1 cellular context compared by ENCODE assay signal in the genomic region with DNA sequence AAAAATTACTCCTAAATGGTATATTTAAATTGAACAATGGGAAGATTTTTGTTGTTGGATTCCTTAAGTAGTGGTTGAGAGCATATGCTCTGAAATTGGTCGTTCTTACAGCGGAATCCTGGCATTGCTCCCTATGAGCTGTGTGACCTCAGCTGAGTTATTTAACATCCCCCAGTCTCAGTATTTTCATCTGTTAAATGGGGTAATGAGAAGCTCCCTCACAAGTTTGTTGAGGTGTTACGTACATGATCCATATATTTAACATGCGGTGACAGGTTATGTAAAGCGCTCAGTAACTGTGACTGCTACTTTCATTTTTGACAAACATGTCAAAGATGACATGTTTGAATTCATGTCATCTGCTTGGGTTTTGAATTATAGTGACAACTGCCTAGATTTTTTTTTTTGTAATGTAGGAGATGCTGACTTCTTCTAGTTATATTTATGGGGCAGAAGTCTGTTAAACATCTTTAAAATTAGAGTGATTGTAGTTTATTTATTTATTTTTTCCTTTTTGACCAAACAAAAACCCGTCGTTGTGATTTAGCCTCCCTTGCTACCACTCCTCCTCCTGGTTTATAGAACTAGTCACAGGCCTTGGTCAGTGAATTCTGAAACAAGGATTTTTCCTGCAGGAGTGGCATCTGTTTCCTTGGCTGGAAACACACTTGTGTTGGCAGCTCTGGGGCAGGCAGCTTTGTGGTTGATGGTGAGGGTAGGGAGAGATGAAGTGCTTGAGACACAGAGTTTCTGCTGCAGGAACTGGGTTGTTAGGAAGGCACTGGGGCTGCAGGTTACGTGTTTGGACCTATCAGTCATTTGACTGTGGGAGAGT.
TF ChIP-seq lines count a peak whose summit lies in the region.

No MANE protein-coding gene starts in this region.

TF ChIP-seq in HEK293T, 16 proteins besides CTCF, POLR2A, EP300 and RAD21 (continued from another document):
- TF ChIP-seq FOXK2 (IDR thresholded peaks at IDR 0.05): no peak
- no peak for TF ChIP-seq ZNF384 (IDR thresholded peaks at IDR 0.05)
- TF ChIP-seq FOXM1 (IDR thresholded peaks at IDR 0.05; ENCODE audit: borderline replicate concordance): no peak
- TF ChIP-seq HDGF (IDR thresholded peaks at IDR 0.05; ENCODE audit: borderline replicate concordance): no peak
- TF ChIP-seq ELF4 (IDR thresholded peaks at IDR 0.05): no peak
- no peak for TF ChIP-seq SUZ12 (IDR thresholded peaks at IDR 0.05)
- TF ChIP-seq NFRKB (IDR thresholded peaks at IDR 0.05): no peak
- TF ChIP-seq ARNT (IDR thresholded peaks at IDR 0.05): no peak
- no peak for TF ChIP-seq CTBP1 (IDR thresholded peaks at IDR 0.05; ENCODE audit: borderline replicate concordance)
- no peak for TF ChIP-seq TARDBP (IDR thresholded peaks at IDR 0.05)
- no peak for TF ChIP-seq FOXA1 (IDR thresholded peaks at IDR 0.05)
- no peak for TF ChIP-seq BHLHE40 (IDR thresholded peaks at IDR 0.05; ENCODE audit: borderline replicate concordance)
- TF ChIP-seq, protein P1, sequence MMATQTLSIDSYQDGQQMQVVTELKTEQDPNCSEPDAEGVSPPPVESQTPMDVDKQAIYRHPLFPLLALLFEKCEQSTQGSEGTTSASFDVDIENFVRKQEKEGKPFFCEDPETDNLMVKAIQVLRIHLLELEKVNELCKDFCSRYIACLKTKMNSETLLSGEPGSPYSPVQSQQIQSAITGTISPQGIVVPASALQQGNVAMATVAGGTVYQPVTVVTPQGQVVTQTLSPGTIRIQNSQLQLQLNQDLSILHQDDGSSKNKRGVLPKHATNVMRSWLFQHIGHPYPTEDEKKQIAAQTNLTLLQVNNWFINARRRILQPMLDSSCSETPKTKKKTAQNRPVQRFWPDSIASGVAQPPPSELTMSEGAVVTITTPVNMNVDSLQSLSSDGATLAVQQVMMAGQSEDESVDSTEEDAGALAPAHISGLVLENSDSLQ (IDR thresholded peaks at IDR 0.05): no peak
- no peak for TF ChIP-seq SP1 (IDR thresholded peaks at IDR 0.05)
- TF ChIP-seq LEF1 (IDR thresholded peaks at IDR 0.05; ENCODE audit: borderline replicate concordance): no peak
